Comparison of ENCODE assay signal across 10 cellular contexts in the genomic region with DNA sequence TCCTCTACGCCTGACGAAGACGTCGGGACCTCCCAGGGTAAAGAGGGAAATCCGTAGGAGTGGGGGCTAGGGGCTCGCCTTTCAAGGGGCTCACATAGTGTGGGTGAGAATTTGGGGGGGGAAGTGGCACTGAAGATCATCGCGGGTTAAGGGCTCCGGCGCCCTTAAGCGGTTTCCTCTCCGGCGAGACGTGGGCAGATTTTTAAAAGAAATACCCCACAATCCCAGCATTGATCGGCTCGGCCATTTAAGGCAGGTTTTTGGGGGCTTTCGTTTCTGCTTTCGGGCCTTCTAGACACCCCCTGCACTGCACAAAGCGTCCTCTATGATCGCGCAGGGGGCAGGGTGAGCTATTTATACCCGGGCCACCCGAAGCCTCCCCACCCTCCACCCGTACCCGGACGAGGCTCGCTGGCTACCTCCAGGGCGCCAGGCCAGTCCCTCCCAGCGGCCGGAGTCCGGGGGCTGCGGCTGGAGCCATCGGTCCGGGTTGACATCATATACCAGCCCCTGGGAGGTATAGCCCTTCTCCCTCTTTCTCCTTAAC. TPM values are rescaled to one million over a fixed set of nuclear protein-coding genes. Genes with fewer than 3 reads are reported as not detected.
DNase-seq lines count a peak whose midpoint lies in the region; ATAC-seq and TF ChIP-seq lines count a peak whose summit lies in the region.
"Had no signal": no experiment of that assay in that cellular context is flagged by ENCODE, and none has a peak within 500 bp of the region (broad histone marks: within the 10 kb centered on the region; RNA-seq: fewer than 3 reads in every experiment).

No MANE protein-coding gene starts in this region.

- H3K4ac ChIP-seq in mesendoderm (ENCODE audit: low read depth, low read length) = no peak overlapping the region

- H3K36me3 ChIP-seq in suprapubic skin = no peaks in the 10 kb centered on the region
- H3K36me3 ChIP-seq in mesendoderm (ENCODE audit: control insufficient read depth, insufficient read depth, low read length) = no peaks in the 10 kb centered on the region

- H3K4me1 ChIP-seq in suprapubic skin = peaks cover 73% of the 10 kb centered on the region
- no peaks in the 10 kb centered on the region for H3K4me1 ChIP-seq in mesendoderm (ENCODE audit: control insufficient read depth, low read depth, low read length)

- no peak overlapping the region for H3K18ac ChIP-seq in mesendoderm (ENCODE audit: low read length)

- no peaks in the 10 kb centered on the region for H3K9me3 Mint-ChIP-seq in activated naive CD4-positive, alpha-beta T cell treated with anti-CD3 and anti-CD28 coated beads for 36 hours
- no peaks in the 10 kb centered on the region for H3K9me3 Mint-ChIP-seq in activated naive CD8-positive, alpha-beta T cell treated with anti-CD3 and anti-CD28 coated beads, Interleukin-2, amount 50 U/mL, for 24 hours
- H3K9me3 Mint-ChIP-seq: nephron progenitor cell had no signal

- no peak for TF ChIP-seq CTCF in suprapubic skin (IDR thresholded peaks at IDR 0.05)

- no peaks in the 10 kb centered on the region for H3K36me3 Mint-ChIP-seq in activated naive CD4-positive, alpha-beta T cell treated with anti-CD3 and anti-CD28 coated beads for 36 hours (ENCODE audit: low read depth)
- no peaks in the 10 kb centered on the region for H3K36me3 Mint-ChIP-seq in activated naive CD8-positive, alpha-beta T cell treated with anti-CD3 and anti-CD28 coated beads, Interleukin-2, amount 50 U/mL, for 24 hours (ENCODE audit: low read depth)

- no peak overlapping the region for H3K56ac ChIP-seq in mesendoderm (ENCODE audit: low read length)

- H3K27me3 ChIP-seq in layer of hippocampus (ENCODE audit: control insufficient read depth, insufficient read depth, low read length) (peaks cover 14% of the 10 kb centered on the region), suprapubic skin (peaks cover 100% of the 10 kb centered on the region), mesendoderm (ENCODE audit: insufficient read depth, low read length, poor library complexity) (peaks cover 74% of the 10 kb centered on the region)

- peak overlapping the region; percentile 81 for H3K27ac ChIP-seq in layer of hippocampus (ENCODE audit: low read depth, low read length)
- H3K27ac ChIP-seq in suprapubic skin = no peak overlapping the region
- no peak overlapping the region for H3K27ac ChIP-seq in mesendoderm (ENCODE audit: low read depth, low read length)

- 4% methylated on average over 11 of the region's 34 CpGs for WGBS in suprapubic skin
- WGBS in mesendoderm (ENCODE audit: extremely low coverage, insufficient coverage, low lambda C conversion rate) = no CpG with 5 or more reads among the region's 34 CpGs

- CTCF ChIA-PET in activated naive CD4-positive, alpha-beta T cell treated with anti-CD3 and anti-CD28 coated beads for 36 hours (lab: Charles Lee) = no interaction called here

- no peak overlapping the region for H2AK5ac ChIP-seq in mesendoderm (ENCODE audit: low read length)

- no peak for TF ChIP-seq POLR2A in suprapubic skin (IDR thresholded peaks at IDR 0.05)

- H3K4me3 ChIP-seq in suprapubic skin = peak overlapping the region; percentile 44
- no peak overlapping the region for H3K4me3 ChIP-seq in mesendoderm (ENCODE audit: low read length)

- no peak overlapping the region for H2BK5ac ChIP-seq in mesendoderm (ENCODE audit: low read length)

- DNase-seq in activated naive CD4-positive, alpha-beta T cell treated with anti-CD3 and anti-CD28 coated beads for 36 hours = no peak
- no peak for DNase-seq in activated naive CD4-positive, alpha-beta T cell (lab: John Stamatoyannopoulos, UW)
- no peak for DNase-seq in activated naive CD8-positive, alpha-beta T cell treated with anti-CD3 and anti-CD28 coated beads, Interleukin-2, amount 50 U/mL, for 24 hours
- no peak for DNase-seq in suprapubic skin (ENCODE audit: low spot score in 2 of 2)
- no peak for DNase-seq in mesendoderm
- DNase-seq in occipital lobe (lab: John Stamatoyannopoulos, UW) = no peak
- DNase-seq: nephron progenitor cell, OCI-M1 had no signal

- H3K4me3 Mint-ChIP-seq in activated naive CD4-positive, alpha-beta T cell treated with anti-CD3 and anti-CD28 coated beads for 36 hours = peak overlapping the region; percentile 57
- peak overlapping the region; percentile 38 for H3K4me3 Mint-ChIP-seq in activated naive CD8-positive, alpha-beta T cell treated with anti-CD3 and anti-CD28 coated beads, Interleukin-2, amount 50 U/mL, for 24 hours
- H3K4me3 Mint-ChIP-seq: nephron progenitor cell had no signal

- intact Hi-C loops in activated naive CD4-positive, alpha-beta T cell treated with anti-CD3 and anti-CD28 coated beads for 36 hours (cut with micrococcal nuclease) = loop anchor here (1.0 to 10.0 kb wide), 3 partner anchors 8 to 1072 kb away; a partner anchor contains a TSS

- no peak for ATAC-seq in activated naive CD8-positive, alpha-beta T cell treated with anti-CD3 and anti-CD28 coated beads, Interleukin-2, amount 50 U/mL, for 24 hours
- ATAC-seq in GM18861 (IDR thresholded peaks at IDR 0.05; ENCODE audit: unreplicated experiment) = no peak

- no peak overlapping the region for H3K27ac Mint-ChIP-seq in activated naive CD4-positive, alpha-beta T cell treated with anti-CD3 and anti-CD28 coated beads for 36 hours
- no peak overlapping the region for H3K27ac Mint-ChIP-seq in activated naive CD8-positive, alpha-beta T cell treated with anti-CD3 and anti-CD28 coated beads, Interleukin-2, amount 50 U/mL, for 24 hours
- H3K27ac Mint-ChIP-seq: nephron progenitor cell had no signal

- H4K5ac ChIP-seq in mesendoderm (ENCODE audit: low read length) = no peak overlapping the region

- H3K4me1 Mint-ChIP-seq in activated naive CD4-positive, alpha-beta T cell treated with anti-CD3 and anti-CD28 coated beads for 36 hours (ENCODE audit: low read depth) = peaks cover 63% of the 10 kb centered on the region
- peaks cover 41% of the 10 kb centered on the region for H3K4me1 Mint-ChIP-seq in activated naive CD8-positive, alpha-beta T cell treated with anti-CD3 and anti-CD28 coated beads, Interleukin-2, amount 50 U/mL, for 24 hours

- no peak overlapping the region for H4K8ac ChIP-seq in mesendoderm (ENCODE audit: low read depth, low read length)

- H3K9ac ChIP-seq in mesendoderm (ENCODE audit: low read length) = no peak overlapping the region

- no peak overlapping the region for H2BK15ac ChIP-seq in mesendoderm (replicated peaks; ENCODE audit: low read depth)

- no peak overlapping the region for H2BK120ac ChIP-seq in mesendoderm (ENCODE audit: low read depth, low read length)

- no peaks in the 10 kb centered on the region for H3K79me1 ChIP-seq in mesendoderm (ENCODE audit: low read length)

- TF ChIP-seq EP300 in suprapubic skin (IDR thresholded peaks at IDR 0.05) = no peak

- H3K9me3 ChIP-seq in suprapubic skin = no peaks in the 10 kb centered on the region

- no peak overlapping the region for H3K4me2 ChIP-seq in mesendoderm (ENCODE audit: low read length)

- H3K27me3 Mint-ChIP-seq in activated naive CD4-positive, alpha-beta T cell treated with anti-CD3 and anti-CD28 coated beads for 36 hours (ENCODE audit: low read depth) = peaks cover 79% of the 10 kb centered on the region
- H3K27me3 Mint-ChIP-seq in activated naive CD8-positive, alpha-beta T cell treated with anti-CD3 and anti-CD28 coated beads, Interleukin-2, amount 50 U/mL, for 24 hours = peaks cover 72% of the 10 kb centered on the region

- no peaks in the 10 kb centered on the region for H3K79me2 ChIP-seq in mesendoderm (ENCODE audit: control insufficient read depth, insufficient read depth, low read length)

- no peak overlapping the region for H3K23ac ChIP-seq in mesendoderm (ENCODE audit: low read length)

RNA-seq across cellular contexts. Expression of a gene that starts 1.2 kb away (rescaled TPM):
- total RNA-seq in activated naive CD4-positive, alpha-beta T cell treated with anti-CD3 and anti-CD28 coated beads for 36 hours = not detected
- not detected for total RNA-seq in suprapubic skin
- 0.03 TPM for polyA plus RNA-seq in mesendoderm (2013, experiment 1 of 2)
- 0.03 TPM for polyA plus RNA-seq in mesendoderm (2013, experiment 2 of 2)
- 0.31 TPM for total RNA-seq in occipital lobe
